ENCODE assay signal across 8 cellular contexts in the genomic region with DNA sequence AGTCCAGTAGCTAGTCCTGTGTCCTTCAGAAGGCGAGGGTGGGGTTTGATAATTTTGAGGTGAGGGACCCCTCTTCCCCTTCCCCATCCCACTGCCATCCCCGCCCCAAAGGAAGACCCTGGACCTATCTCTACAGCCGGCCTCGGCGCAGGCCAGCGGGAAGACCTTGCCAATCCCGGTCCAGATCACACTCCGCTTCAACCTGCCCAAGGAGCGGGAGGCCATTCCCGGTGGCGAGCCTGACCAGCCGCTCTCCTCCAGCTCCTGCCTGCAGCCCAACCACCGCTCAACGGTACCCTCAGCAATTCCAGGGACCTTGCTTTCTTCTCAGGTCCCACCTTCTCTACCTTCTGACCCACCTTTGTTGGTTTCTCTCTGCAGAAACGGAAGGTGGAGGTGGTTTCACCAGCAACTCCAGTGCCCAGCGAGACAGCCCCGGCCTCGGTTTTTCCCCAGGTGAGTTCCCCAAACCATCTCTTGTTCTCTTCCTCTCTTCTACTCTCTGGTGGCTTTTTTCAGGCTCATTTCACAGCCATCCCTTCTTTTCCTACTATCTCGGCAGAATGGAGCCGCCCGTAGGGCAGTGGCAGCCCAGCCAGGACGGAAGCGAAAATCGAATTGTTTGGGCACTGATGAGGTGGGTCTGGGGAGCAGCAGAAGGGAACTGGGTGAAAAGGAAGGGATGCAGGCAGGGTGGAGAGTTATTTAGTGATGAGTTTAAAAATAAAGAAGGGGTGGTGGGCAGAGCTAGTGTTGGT. TPM values are rescaled to one million over a fixed set of nuclear protein-coding genes. Genes with fewer than 3 reads are reported as not detected.
DNase-seq lines count a peak whose midpoint lies in the region; ATAC-seq and TF ChIP-seq lines count a peak whose summit lies in the region.

No MANE protein-coding gene starts in this region.

- CTCF ChIA-PET in activated CD4-positive, alpha-beta T cell treated with anti-CD3 and anti-CD28 coated beads for 36 hours (lab: Charles Lee): interaction anchor here (0.6 to 4.2 kb wide), 9 partner anchors 9 to 839 kb away, joined by 3 to 37 read pairs (median 20); a partner anchor contains a TSS
- CTCF ChIA-PET in activated B cell treated with CpG ODN at 0.5 μM for 24 hours (lab: Charles Lee): interaction anchor here (1.2 to 3.0 kb wide), 5 partner anchors 66 to 175 kb away, joined by 3 to 26 read pairs (median 13); a partner anchor contains a TSS

- 91 to 95% (median 94%) methylated on average over 23 to 24 of the region's 24 CpGs for WGBS in spleen, 5 donors

- H3K4me3 Mint-ChIP-seq in activated CD4-positive, alpha-beta T cell treated with anti-CD3 and anti-CD28 coated beads for 36 hours: peak overlapping the region; percentile 90
- H3K4me3 Mint-ChIP-seq in activated B cell treated with CpG ODN at 0.5 μM for 24 hours: peak overlapping the region; percentile 55

- no peak for DNase-seq in activated CD4-positive, alpha-beta T cell treated with anti-CD3 and anti-CD28 coated beads for 36 hours
- no peak for DNase-seq in activated CD4-positive, alpha-beta T cell treated with anti-CD3 and anti-CD28 coated beads, Interleukin-2, amount 50 U/mL, for 48 hours
- no peak for DNase-seq in activated B cell treated with CpG ODN at 0.5 μM for 24 hours
- no peak for DNase-seq in fibroblast of the aortic adventitia (ENCODE audit: low read depth)
- DNase-seq in spleen: peak; percentile 77
- no peak for DNase-seq in NCI-H2196 treated with DMSO at 0.1 percent for 48 hours (lab: John Stamatoyannopoulos, UW; ENCODE audit: unreplicated experiment)
- DNase-seq in medulla oblongata (ENCODE audit: extremely low spot score): no peak

- peak overlapping the region in 7 of 8 donors; percentile 95 to 100 (median 100) for H3K27ac ChIP-seq in spleen

- TF ChIP-seq POLR2A in spleen (IDR thresholded peaks at IDR 0.05): no peak

- peaks cover 6 to 57% (median 55%) of the 10 kb centered on the region in 6 donors for H3K36me3 ChIP-seq in spleen

- intact Hi-C loops in activated CD4-positive, alpha-beta T cell treated with anti-CD3 and anti-CD28 coated beads for 36 hours (cut with DNase I, micrococcal nuclease): loop anchor here (2.0 to 5.0 kb wide), 4 partner anchors 274 to 936 kb away; a partner anchor contains a TSS
- intact Hi-C loops in activated B cell treated with CpG ODN at 0.5 μM for 24 hours (cut with micrococcal nuclease) (loop anchor here (2.0 to 5.0 kb wide), 3 partner anchors 51 to 554 kb away; a partner anchor contains a TSS), spleen (cut with DNase I; ENCODE audit: low total_unique reads) (loop anchor here (10.0 kb wide), 2 partner anchors 101 to 281 kb away; no protein-coding TSS in a partner anchor)

- H3K9me3 ChIP-seq in spleen: no peaks in the 10 kb centered on the region

- peaks cover 9 to 71% (median 38%) of the 10 kb centered on the region in 6 donors for H3K4me1 ChIP-seq in spleen

- TF ChIP-seq CTCF in activated B cell treated with CpG ODN at 0.5 μM for 24 hours (IDR thresholded peaks at IDR 0.05) (no peak), fibroblast of the aortic adventitia (IDR thresholded peaks at IDR 0.05; ENCODE audit: insufficient read depth, low read length) (no peak), spleen (IDR thresholded peaks at IDR 0.05 in 8 of 11, conservative IDR thresholded peaks at IDR 0.05 in 3 of 11) (no peak)

- ATAC-seq in activated CD4-positive, alpha-beta T cell treated with anti-CD3 and anti-CD28 coated beads for 36 hours: no peak
- ATAC-seq in activated B cell treated with CpG ODN at 0.5 μM for 24 hours (ENCODE audit: low read depth) (no peak), GM18867 (IDR thresholded peaks at IDR 0.05; ENCODE audit: unreplicated experiment) (no peak)

- POLR2A ChIA-PET in activated CD4-positive, alpha-beta T cell treated with anti-CD3 and anti-CD28 coated beads for 36 hours (lab: Charles Lee): interaction anchor here (0.7 kb wide), 2 partner anchors 60 to 140 kb away, joined by 3 to 4 read pairs; no protein-coding TSS in a partner anchor
- POLR2A ChIA-PET in activated B cell treated with CpG ODN at 0.5 μM for 24 hours (lab: Charles Lee): interaction anchor here (1.0 to 2.8 kb wide), 10 partner anchors 7 to 555 kb away, joined by 3 to 44 read pairs (median 16); a partner anchor contains a TSS

- H3K27ac Mint-ChIP-seq in activated CD4-positive, alpha-beta T cell treated with anti-CD3 and anti-CD28 coated beads for 36 hours: peak overlapping the region; percentile 26
- H3K27ac Mint-ChIP-seq in activated B cell treated with CpG ODN at 0.5 μM for 24 hours: no peak overlapping the region

- no peaks in the 10 kb centered on the region for H3K27me3 ChIP-seq in spleen (replicated peaks in 1 of 7)

- H3K27me3 Mint-ChIP-seq in activated CD4-positive, alpha-beta T cell treated with anti-CD3 and anti-CD28 coated beads for 36 hours: no peaks in the 10 kb centered on the region
- no peaks in the 10 kb centered on the region for H3K27me3 Mint-ChIP-seq in activated B cell treated with CpG ODN at 0.5 μM for 24 hours

- H3K4me3 ChIP-seq in fibroblast of the aortic adventitia (ENCODE audit: low read depth, low read length) (peak overlapping the region; percentile 82), spleen (peak overlapping the region in 6 of 8 donors; percentile 55 to 76 (median 68))

- H3K9me3 Mint-ChIP-seq in activated CD4-positive, alpha-beta T cell treated with anti-CD3 and anti-CD28 coated beads for 36 hours (ENCODE audit: low read depth): no peaks in the 10 kb centered on the region
- H3K9me3 Mint-ChIP-seq in activated B cell treated with CpG ODN at 0.5 μM for 24 hours: no peaks in the 10 kb centered on the region

- H3K4me1 Mint-ChIP-seq in activated CD4-positive, alpha-beta T cell treated with anti-CD3 and anti-CD28 coated beads for 36 hours: peaks cover 34% of the 10 kb centered on the region
- peaks cover 33% of the 10 kb centered on the region for H3K4me1 Mint-ChIP-seq in activated B cell treated with CpG ODN at 0.5 μM for 24 hours

- peaks cover 45% of the 10 kb centered on the region for H3K36me3 Mint-ChIP-seq in activated CD4-positive, alpha-beta T cell treated with anti-CD3 and anti-CD28 coated beads for 36 hours (ENCODE audit: low read depth)
- peaks cover 64% of the 10 kb centered on the region for H3K36me3 Mint-ChIP-seq in activated B cell treated with CpG ODN at 0.5 μM for 24 hours (ENCODE audit: low read depth)

RNA-seq across cellular contexts. Expression of a gene that starts 1.3 kb away (rescaled TPM):
- total RNA-seq in activated CD4-positive, alpha-beta T cell treated with anti-CD3 and anti-CD28 coated beads for 36 hours: 10 to 100 TPM; 56.5 to 65.1 TPM
- total RNA-seq in activated B cell treated with CpG ODN at 0.5 μM for 24 hours (108 and 120 TPM in 2 replicates), fibroblast of the aortic adventitia (ENCODE audit: low replicate concordance) (35.9 and 59.1 TPM in 2 replicates), spleen (10 to 100 TPM; 55.0 to 85.8 (median 63.6) TPM)
- 100 to 1,000 TPM in 1 of 3 donors, 10 to 100 TPM in 2; 55.3 to 103 (median 72.4) TPM for polyA plus RNA-seq in spleen

RNA-seq across cellular contexts. Expression of a gene that starts 7.2 kb away (rescaled TPM):
- 10 to 100 TPM; 72.5 to 96.8 TPM for total RNA-seq in activated CD4-positive, alpha-beta T cell treated with anti-CD3 and anti-CD28 coated beads for 36 hours
- 85.3 and 91.4 TPM in 2 replicates for total RNA-seq in activated B cell treated with CpG ODN at 0.5 μM for 24 hours
- total RNA-seq in fibroblast of the aortic adventitia (ENCODE audit: low replicate concordance): 44.6 and 49.6 TPM in 2 replicates
- total RNA-seq in spleen: 100 to 1,000 TPM in 2 of 7 donors, 10 to 100 TPM in 5; 51.0 to 141 (median 54.4) TPM
- polyA plus RNA-seq in spleen: 100 to 1,000 TPM in 2 of 3 donors, 10 to 100 TPM in 1; 56.3 to 124 (median 112) TPM

RNA-seq across cellular contexts. Expression of a gene that starts 50.7 kb away (rescaled TPM):
- 100 to 1,000 TPM in 1 of 2 experiments, 10 to 100 TPM in 1; 76.9 to 109 TPM for total RNA-seq in activated CD4-positive, alpha-beta T cell treated with anti-CD3 and anti-CD28 coated beads for 36 hours
- total RNA-seq in activated B cell treated with CpG ODN at 0.5 μM for 24 hours (110 and 119 TPM in 2 replicates), fibroblast of the aortic adventitia (ENCODE audit: low replicate concordance) (10.2 and 39.5 TPM in 2 replicates), spleen (100 to 1,000 TPM in 1 of 7 donors, 10 to 100 TPM in 6; 68.2 to 115 (median 85.3) TPM)
- polyA plus RNA-seq in spleen: 10 to 100 TPM; 25.8 to 43.0 (median 25.9) TPM
